ENCODE assay signal across 1 cellular context in genomic region chr2:202377308-202377736, GRCh38.
A peak's percentile ranks its signal among the peaks of the same experiment; 100 is the strongest.
TF ChIP-seq lines count a peak whose summit lies in the region.

No MANE protein-coding gene starts in this region.

TF ChIP-seq in K562, 482 proteins besides CTCF, POLR2A, EP300 and RAD21 (continued from another document and continues in another):
- TF ChIP-seq RBBP5 (IDR thresholded peaks at IDR 0.05; ENCODE audit: borderline replicate concordance, insufficient read depth, low read length, poor library complexity, severe bottlenecking): peak; percentile 81
- peak in 1 of 2 experiments; percentile 42; a peak in 1 of 4 replicates for TF ChIP-seq SIN3A (IDR thresholded peaks at IDR 0.05; ENCODE audit: borderline replicate concordance in 2 of 2, control insufficient read depth in 1 of 2, low read depth in 2 of 2, low read length in 2 of 2)
- no peak for TF ChIP-seq STAG1 (CRISPR knock-in tag; IDR thresholded peaks at IDR 0.05; ENCODE audit: borderline replicate concordance)
- no peak for TF ChIP-seq EZH2 (IDR thresholded peaks at IDR 0.05; ENCODE audit: borderline replicate concordance, low read depth, low read length)
- TF ChIP-seq CXXC5 (CRISPR knock-in tag; IDR thresholded peaks at IDR 0.05): no peak
- TF ChIP-seq RNF2 (IDR thresholded peaks at IDR 0.05): no peak
- 0 out of 2 replicates have a peak, but pooled peaks have one; percentile 14 for TF ChIP-seq NKRF (IDR thresholded peaks at IDR 0.05; ENCODE audit: borderline replicate concordance)
- no peak for TF ChIP-seq ID3 (CRISPR knock-in tag; IDR thresholded peaks at IDR 0.05)
- TF ChIP-seq ID3 (tag; IDR thresholded peaks at IDR 0.05): no peak
- TF ChIP-seq E4F1 (CRISPR knock-in tag; IDR thresholded peaks at IDR 0.05; ENCODE audit: borderline replicate concordance): no peak
- TF ChIP-seq ZNF444 (CRISPR knock-in tag; IDR thresholded peaks at IDR 0.05): no peak
- TF ChIP-seq FUS (optimal IDR thresholded peaks at IDR 0.05; ENCODE audit: low read depth, low read length): no peak
- no peak for TF ChIP-seq RBM14 (IDR thresholded peaks at IDR 0.05; ENCODE audit: borderline replicate concordance, insufficient read depth, low read depth, low read length)
- no peak for TF ChIP-seq E2F4 (CRISPR knock-in tag; IDR thresholded peaks at IDR 0.05; ENCODE audit: low read depth)
- TF ChIP-seq NFE2L1 (tag; IDR thresholded peaks at IDR 0.05; ENCODE audit: borderline replicate concordance, low read depth): no peak
- no peak for TF ChIP-seq GTF3C2 (IDR thresholded peaks at IDR 0.05; ENCODE audit: borderline replicate concordance, extremely low read depth, insufficient read length)
- TF ChIP-seq SNAPC5 (CRISPR knock-in tag; IDR thresholded peaks at IDR 0.05): no peak
- TF ChIP-seq NR4A1 (CRISPR knock-in tag; IDR thresholded peaks at IDR 0.05): no peak
- TF ChIP-seq NR4A1 (tag; IDR thresholded peaks at IDR 0.05): no peak
- TF ChIP-seq AFF4 (CRISPR knock-in tag; IDR thresholded peaks at IDR 0.05): no peak
- TF ChIP-seq THAP12 (CRISPR knock-in tag; IDR thresholded peaks at IDR 0.05): no peak
- TF ChIP-seq UBTF (IDR thresholded peaks at IDR 0.05; ENCODE audit: borderline replicate concordance in 1 of 2, low read depth in 2 of 2, low read length in 2 of 2): peak; percentile 75 to 91
- TF ChIP-seq KLF1 (tag; IDR thresholded peaks at IDR 0.05): no peak
- TF ChIP-seq SLC30A9 (CRISPR knock-in tag; IDR thresholded peaks at IDR 0.05): no peak
- TF ChIP-seq SRSF3 (IDR thresholded peaks at IDR 0.05; ENCODE audit: insufficient read depth, low read length): no peak
- no peak for TF ChIP-seq KDM2B (CRISPR knock-in tag; IDR thresholded peaks at IDR 0.05)
- TF ChIP-seq TAL1 (IDR thresholded peaks at IDR 0.05): no peak
- no peak for TF ChIP-seq CSDE1 (IDR thresholded peaks at IDR 0.05)
- TF ChIP-seq GABPB2 (CRISPR knock-in tag; conservative IDR thresholded peaks at IDR 0.05): no peak
- peak; percentile 79 for TF ChIP-seq ZFX (CRISPR knock-in tag; IDR thresholded peaks at IDR 0.05)
- TF ChIP-seq ZNF232 (CRISPR knock-in tag; IDR thresholded peaks at IDR 0.05): no peak
- no peak for TF ChIP-seq ZNF165 (CRISPR knock-in tag; IDR thresholded peaks at IDR 0.05; ENCODE audit: borderline replicate concordance)
- TF ChIP-seq CC2D1A (IDR thresholded peaks at IDR 0.05): no peak
- peak; percentile 59; the same call in 1 of the 2 replicates for TF ChIP-seq MTA3 (IDR thresholded peaks at IDR 0.05; ENCODE audit: borderline replicate concordance)
- TF ChIP-seq ZNF41 (CRISPR knock-in tag; conservative IDR thresholded peaks at IDR 0.05): no peak
- peak; percentile 60; the same call in 1 of the 2 replicates for TF ChIP-seq POLR2G (IDR thresholded peaks at IDR 0.05; ENCODE audit: low read depth, low read length)
- TF ChIP-seq BCLAF1 (IDR thresholded peaks at IDR 0.05; ENCODE audit: borderline replicate concordance in 1 of 2, control insufficient read depth in 1 of 2, low read depth in 2 of 2, low read length in 1 of 2): no peak
- no peak for TF ChIP-seq SOX6 (IDR thresholded peaks at IDR 0.05)
- no peak for TF ChIP-seq SMARCA5 (IDR thresholded peaks at IDR 0.05)
- no peak for TF ChIP-seq FOXM1 (IDR thresholded peaks at IDR 0.05; ENCODE audit: low read depth)
- no peak for TF ChIP-seq FOXM1 (CRISPR knock-in tag; IDR thresholded peaks at IDR 0.05; ENCODE audit: low read depth)
- no peak for TF ChIP-seq HNRNPL (IDR thresholded peaks at IDR 0.05; ENCODE audit: low read depth, low read length)
- no peak for TF ChIP-seq NONO (IDR thresholded peaks at IDR 0.05; ENCODE audit: low read depth in 2 of 2, low read length in 1 of 2)
